ENCODE assay signal across 8 cellular contexts in the genomic region with DNA sequence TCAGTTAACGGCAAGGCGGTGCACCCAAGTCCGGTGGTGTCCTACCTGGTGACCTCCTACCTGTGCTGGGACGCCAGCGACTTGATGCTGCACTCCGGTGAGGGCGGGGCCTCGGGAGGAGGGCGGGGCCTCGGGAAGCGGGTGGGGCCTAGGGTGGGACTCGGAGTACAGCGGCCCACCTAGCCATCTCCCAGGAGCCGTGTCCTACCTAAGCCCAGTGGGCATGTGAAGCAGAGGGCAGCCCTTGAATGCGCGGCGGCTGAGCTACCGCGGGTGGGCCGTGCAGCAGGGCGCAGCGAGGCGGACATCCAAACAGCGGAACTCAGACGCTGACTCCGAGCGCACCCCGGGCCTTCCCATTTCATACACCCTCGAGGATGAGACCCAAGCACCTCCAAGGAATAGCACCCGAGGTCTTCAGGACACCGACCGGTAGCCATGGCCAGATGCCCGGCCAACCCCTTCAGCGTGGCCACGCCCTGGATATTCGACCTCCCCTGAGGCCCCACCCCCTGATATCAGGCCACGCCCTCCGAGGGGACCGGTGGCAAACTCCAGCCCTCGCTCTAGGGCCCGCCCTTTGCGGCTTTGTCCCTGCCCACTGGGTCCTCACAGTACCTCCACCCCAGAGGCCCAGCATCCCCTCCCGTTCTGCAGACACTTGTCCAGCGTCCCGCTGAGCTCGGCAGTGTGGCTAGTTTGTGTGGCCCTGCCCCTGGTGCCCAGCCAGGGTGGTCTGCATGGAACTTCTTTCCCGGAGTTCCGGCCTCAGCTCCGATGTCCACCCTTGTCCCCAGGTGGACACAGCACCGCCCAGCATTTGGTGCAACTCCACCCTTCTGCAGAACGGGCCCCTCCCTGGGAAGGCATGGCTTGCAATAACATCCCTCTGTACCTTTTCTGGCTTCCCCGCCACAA. TPM values are rescaled to one million over a fixed set of nuclear protein-coding genes. Genes with fewer than 3 reads are reported as not detected.
DNase-seq lines count a peak whose midpoint lies in the region; ATAC-seq, FAIRE-seq and TF ChIP-seq lines count a peak whose summit lies in the region.

No MANE protein-coding gene starts in this region.

- H2AFZ ChIP-seq in H1 (ENCODE audit: low read length) (peak overlapping the region; percentile 81; the same call in 1 of the 2 replicates), neural progenitor cell (replicated peaks) (peak overlapping the region; percentile 99)

- H3K18ac ChIP-seq in H1 (ENCODE audit: extremely low read depth, low read length), result peak overlapping the region; percentile 87

- TF ChIP-seq RAD21 in H1 (IDR thresholded peaks at IDR 0.05 in 1 of 2, conservative IDR thresholded peaks at IDR 0.05 in 1 of 2; ENCODE audit: low read depth in 2 of 2, low read length in 2 of 2), result no peak

- H4K91ac ChIP-seq in H1 (replicated peaks; ENCODE audit: insufficient read length, low read length), result no peak overlapping the region

- H2AK5ac ChIP-seq in H1 (ENCODE audit: low read depth, low read length), result no peak overlapping the region

- peak overlapping the region; percentile 95; the same call in 1 of the 2 replicates for H2BK15ac ChIP-seq in H1 (ENCODE audit: low read length)

- H3K79me1 ChIP-seq in H1 (ENCODE audit: low read depth, low read length), result no peaks in the 10 kb centered on the region

- peak overlapping the region; percentile 11; the same call in 1 of the 2 replicates for H2BK12ac ChIP-seq in H1 (ENCODE audit: low read depth, low read length)

- TF ChIP-seq CTCF in GM10248 (IDR thresholded peaks at IDR 0.05; ENCODE audit: control extremely low read depth, extremely low read depth, low read depth, missing control alignments) (no peak), GM20000 (IDR thresholded peaks at IDR 0.05; ENCODE audit: extremely low read depth, missing control alignments) (no peak), H1 (IDR thresholded peaks at IDR 0.05; ENCODE audit: control extremely low read depth in 1 of 3, insufficient read depth in 1 of 3, low read depth in 1 of 3, low read length in 3 of 3) (no peak), neural progenitor cell (IDR thresholded peaks at IDR 0.05) (no peak)

- H3K56ac ChIP-seq in H1 (replicated peaks; ENCODE audit: insufficient read length, low read depth, low read length), result peak overlapping the region; percentile 87

- CTCF ChIA-PET in GM10248 (lab: Yijun Ruan, JAX) (interaction anchor here (1.1 to 2.1 kb wide), 3 partner anchors 11 to 104 kb away, joined by 3 to 7 read pairs (median 5); no protein-coding TSS in a partner anchor), H1 (lab: Charles Lee; ENCODE audit: partially characterized antibody) (no interaction called here)

- H3K36me3 Mint-ChIP-seq in neural progenitor cell, result no peaks in the 10 kb centered on the region

- H4K5ac ChIP-seq in H1 (ENCODE audit: insufficient read length, low read depth, low read length), result peak overlapping the region; percentile 3

- H3K9me3 Mint-ChIP-seq in neural progenitor cell, result peaks cover 14% of the 10 kb centered on the region

- H3F3A ChIP-seq in neural progenitor cell (ENCODE audit: low read depth), result no peaks in the 10 kb centered on the region

- H4K20me1 ChIP-seq in H1 (replicated peaks in 1 of 2; ENCODE audit: control insufficient read depth in 1 of 2, insufficient read depth in 2 of 2, low read length in 2 of 2), result peaks cover 0 to 2% of the 10 kb centered on the region in 2 experiments
- no peaks in the 10 kb centered on the region for H4K20me1 ChIP-seq in neural progenitor cell (ENCODE audit: low read depth)

- H3K27ac ChIP-seq in H1 (ENCODE audit: low read depth, low read length), result no peak overlapping the region
- H3K27ac ChIP-seq in neural progenitor cell, result no peak overlapping the region

- peak overlapping the region; percentile 80 for H3K4me3 Mint-ChIP-seq in neural progenitor cell

- H3K9ac ChIP-seq in H1 (replicated peaks in 1 of 4; ENCODE audit: extremely low read depth in 1 of 4, low read depth in 3 of 4, low read length in 3 of 4) (peak overlapping the region in 2 of 4 experiments; percentile 56 to 66; a peak in 4 of 7 replicates), neural progenitor cell (no peak overlapping the region)

- H2BK20ac ChIP-seq in H1 (ENCODE audit: low read length), result 0 out of 2 replicates have a peak overlapping the region, but pooled peaks have one; percentile 80

- H3K9me3 ChIP-seq in H1 (ENCODE audit: insufficient read depth in 2 of 2, low read depth in 1 of 2, low read length in 1 of 2), result no peaks in the 10 kb centered on the region
- no peaks in the 10 kb centered on the region for H3K9me3 ChIP-seq in neural progenitor cell (ENCODE audit: low read depth)

- H3K4ac ChIP-seq in H1 (replicated peaks; ENCODE audit: insufficient read length, low read depth, low read length), result no peak overlapping the region

- peaks cover 17% of the 10 kb centered on the region for H3K23me2 ChIP-seq in H1 (ENCODE audit: low read depth, low read length)

- peak; percentile 7 for FAIRE-seq in H1 (lab: Jason Lieb, UNC)

- no peak overlapping the region for H4K8ac ChIP-seq in H1 (ENCODE audit: extremely low read depth, insufficient read depth, low read length)

- no peak for TF ChIP-seq EP300 in H1 (IDR thresholded peaks at IDR 0.05; ENCODE audit: borderline replicate concordance in 1 of 2, low read depth in 2 of 2, low read length in 2 of 2)

- peak; percentile 92 for DNase-seq in GM10248 (ENCODE audit: extremely low spot score)
- DNase-seq in GM20000 (ENCODE audit: low spot score), result peak; percentile 92
- DNase-seq in T-helper 22 cell (ENCODE audit: low read depth), result peak; percentile 12
- peak; percentile 65 to 99 for DNase-seq in H1 (ENCODE audit: low read depth in 1 of 2, low spot score in 2 of 2)
- DNase-seq in neural progenitor cell (ENCODE audit: low spot score), result peak; percentile 92
- DNase-seq in glomerular visceral epithelial cell (ENCODE audit: extremely low spot score), result no peak
- DNase-seq in HuH-7.5 (ENCODE audit: low spot score), result no peak

- H3K4me2 ChIP-seq in H1 (ENCODE audit: insufficient read depth in 1 of 2, low read depth in 2 of 2, low read length in 2 of 2) (peak overlapping the region; percentile 54 to 81), neural progenitor cell (peak overlapping the region; percentile 83)

- H2BK120ac ChIP-seq in H1 (replicated peaks; ENCODE audit: low read depth, low read length), result no peak overlapping the region

- POLR2A ChIA-PET in GM10248 (lab: Yijun Ruan, JAX), result interaction anchor here (1.5 to 2.4 kb wide), 4 partner anchors 14 to 26 kb away, joined by 3 to 13 read pairs (median 8); no protein-coding TSS in a partner anchor
- POLR2A ChIA-PET in H1 (lab: Charles Lee; ENCODE audit: partially characterized antibody), result interaction anchor here (1.6 to 14.4 kb wide), 2 partner anchors 12 to 20 kb away, joined by 6 to 275 read pairs; no protein-coding TSS in a partner anchor

- peaks cover 9 to 37% (median 33%) of the 10 kb centered on the region in 4 experiments for H3K27me3 ChIP-seq in H1 (replicated peaks in 1 of 4; ENCODE audit: control insufficient read depth in 3 of 4, extremely low read depth in 1 of 4, insufficient read depth in 3 of 4, low read length in 3 of 4)
- peaks cover 89% of the 10 kb centered on the region for H3K27me3 ChIP-seq in neural progenitor cell

- H2BK5ac ChIP-seq in H1 (ENCODE audit: low read depth, low read length), result peak overlapping the region; percentile 61; the same call in 1 of the 2 replicates

- H3K14ac ChIP-seq in H1 (ENCODE audit: insufficient read length), result no peak overlapping the region

- H3K23ac ChIP-seq in H1 (ENCODE audit: insufficient read length), result no peak overlapping the region

- H3K4me1 ChIP-seq in H1 (replicated peaks in 1 of 4; ENCODE audit: control insufficient read depth in 3 of 4, insufficient read depth in 4 of 4, low read length in 3 of 4) (peaks cover 5 to 26% (median 20%) of the 10 kb centered on the region in 4 experiments), neural progenitor cell (no peaks in the 10 kb centered on the region)

- H3K36me3 ChIP-seq in H1 (ENCODE audit: control insufficient read depth in 2 of 4, insufficient read depth in 4 of 4, low read length in 3 of 4) (no peaks in the 10 kb centered on the region), neural progenitor cell (no peaks in the 10 kb centered on the region)

- TF ChIP-seq POLR2A in H1 (IDR thresholded peaks at IDR 0.05; ENCODE audit: control extremely low read depth in 1 of 2, low read depth in 2 of 2, low read length in 2 of 2), result peak in 1 of 2 experiments; percentile 78; a peak in 2 of 3 replicates

- H3K4me1 Mint-ChIP-seq in neural progenitor cell, result peaks cover 12% of the 10 kb centered on the region

- H3K27ac Mint-ChIP-seq in neural progenitor cell, result no peak overlapping the region

- WGBS in H1 (ENCODE audit: extremely low coverage in 1 of 2, insufficient coverage in 1 of 2, insufficient read length in 1 of 2, insufficient replicate concordance in 2 of 2, low coverage in 1 of 2, low lambda C conversion rate in 2 of 2, missing lambda C conversion rate in 1 of 2), 2 experiments, result 15% methylated on average over 36 of the region's 52 CpGs; no CpG with 5 or more reads in 1 of the 2 experiments

- ATAC-seq in HG03520 (IDR thresholded peaks at IDR 0.05; ENCODE audit: unreplicated experiment), result peak; percentile 42

- H3K27me3 Mint-ChIP-seq in neural progenitor cell (ENCODE audit: insufficient read depth, low read depth), result peaks cover 61% of the 10 kb centered on the region

- H3K79me2 ChIP-seq in H1 (ENCODE audit: control insufficient read depth in 1 of 2, insufficient read depth in 2 of 2, low read length in 2 of 2) (no peaks in the 10 kb centered on the region), neural progenitor cell (ENCODE audit: low read depth) (no peaks in the 10 kb centered on the region)

- H3K4me3 ChIP-seq in H1 (ENCODE audit: extremely low read depth in 1 of 4, insufficient read depth in 2 of 4, low read depth in 3 of 4, low read length in 4 of 4), result peak overlapping the region; percentile 48 to 84 (median 82)
- H3K4me3 ChIP-seq in neural progenitor cell, result peak overlapping the region; percentile 62

RNA-seq across cellular contexts. Expression of a gene that starts 5.4 kb away (rescaled TPM):
- total RNA-seq in H1 (2021; fragmentation: NEBNext Ultra II Directional; extraction: Animal tissue kit (Norgen Biotek cat#: 25700)), result 3.4 and 4.8 TPM in 2 replicates
- polyA plus RNA-seq in H1 (2011; rRNA removed), result 4.0 and 5.8 TPM in 2 replicates
- polyA plus RNA-seq in H1 (2011; cell fraction: cytosol; rRNA removed), result 4.8 TPM
- 7.1 TPM for polyA plus RNA-seq in H1 (2011; cell fraction: nucleus; rRNA removed)
- 5.2 to 6.7 TPM (median 5.7 TPM) in 4 replicates for polyA plus RNA-seq in H1 (2012, experiment 1 of 2)
- polyA plus RNA-seq in H1 (2012, experiment 2 of 2), result 4.1 TPM
- 6.2 TPM for polyA plus RNA-seq in H1 (2013, experiment 1 of 2)
- polyA plus RNA-seq in H1 (2013, experiment 2 of 2), result 5.8 TPM
- polyA minus RNA-seq in H1 (2011; rRNA and poly(A)+ RNA removed), result 0.63 and 1.4 TPM in 2 replicates
- polyA minus RNA-seq in H1 (2011; cell fraction: cytosol; rRNA and poly(A)+ RNA removed), result 1.3 TPM
- 2.9 TPM for polyA minus RNA-seq in H1 (2011; cell fraction: nucleus; rRNA and poly(A)+ RNA removed)
- total RNA-seq in neural progenitor cell (ENCODE audit: low replicate concordance), result not detected in 2 replicates

RNA-seq across cellular contexts. Expression of a gene that starts 15.2 kb away (rescaled TPM):
- not detected in 2 replicates for total RNA-seq in H1 (2021; fragmentation: NEBNext Ultra II Directional; extraction: Animal tissue kit (Norgen Biotek cat#: 25700))
- polyA plus RNA-seq in H1 (2011; rRNA removed), result not detected in 2 replicates
- polyA plus RNA-seq in H1 (2011; cell fraction: cytosol; rRNA removed), result 0.06 TPM
- polyA plus RNA-seq in H1 (2011; cell fraction: nucleus; rRNA removed), result 0.20 TPM
- polyA plus RNA-seq in H1 (2012, experiment 1 of 2), result not detected in 4 replicates
- not detected for polyA plus RNA-seq in H1 (2012, experiment 2 of 2)
- polyA plus RNA-seq in H1 (2013, experiment 1 of 2), result 0.04 TPM
- polyA plus RNA-seq in H1 (2013, experiment 2 of 2), result not detected
- not detected in 2 replicates for polyA minus RNA-seq in H1 (2011; rRNA and poly(A)+ RNA removed)
- polyA minus RNA-seq in H1 (2011; cell fraction: cytosol; rRNA and poly(A)+ RNA removed), result not detected
- not detected for polyA minus RNA-seq in H1 (2011; cell fraction: nucleus; rRNA and poly(A)+ RNA removed)
- not detected in 2 replicates for total RNA-seq in neural progenitor cell (ENCODE audit: low replicate concordance)

RNA-seq across cellular contexts. Expression of a gene that starts 28.0 kb away (rescaled TPM):
- total RNA-seq in H1 (2021; fragmentation: NEBNext Ultra II Directional; extraction: Animal tissue kit (Norgen Biotek cat#: 25700)), result not detected in 2 replicates
- not detected in 2 replicates for polyA plus RNA-seq in H1 (2011; rRNA removed)
- polyA plus RNA-seq in H1 (2011; cell fraction: cytosol; rRNA removed), result not detected
- polyA plus RNA-seq in H1 (2011; cell fraction: nucleus; rRNA removed), result not detected
- not detected in 4 replicates for polyA plus RNA-seq in H1 (2012, experiment 1 of 2)
- not detected for polyA plus RNA-seq in H1 (2012, experiment 2 of 2)
- not detected for polyA plus RNA-seq in H1 (2013, experiment 1 of 2)
- polyA plus RNA-seq in H1 (2013, experiment 2 of 2), result not detected
- not detected in 2 replicates for polyA minus RNA-seq in H1 (2011; rRNA and poly(A)+ RNA removed)
- polyA minus RNA-seq in H1 (2011; cell fraction: cytosol; rRNA and poly(A)+ RNA removed), result not detected
- not detected for polyA minus RNA-seq in H1 (2011; cell fraction: nucleus; rRNA and poly(A)+ RNA removed)
- not detected in 2 replicates for total RNA-seq in neural progenitor cell (ENCODE audit: low replicate concordance)

RNA-seq across cellular contexts. Expression of a gene that starts 36.5 kb away (rescaled TPM):
- total RNA-seq in H1 (2021; fragmentation: NEBNext Ultra II Directional; extraction: Animal tissue kit (Norgen Biotek cat#: 25700)), result not detected in 2 replicates
- polyA plus RNA-seq in H1 (2011; rRNA removed), result 0.08 and 0.25 TPM in 2 replicates
- 0.13 TPM for polyA plus RNA-seq in H1 (2011; cell fraction: cytosol; rRNA removed)
- polyA plus RNA-seq in H1 (2011; cell fraction: nucleus; rRNA removed), result 0.86 TPM
- 0.15 TPM in 1 of 4 replicates, not detected in the others for polyA plus RNA-seq in H1 (2012, experiment 1 of 2)
- not detected for polyA plus RNA-seq in H1 (2012, experiment 2 of 2)
- polyA plus RNA-seq in H1 (2013, experiment 1 of 2), result 0.04 TPM
- 0.06 TPM for polyA plus RNA-seq in H1 (2013, experiment 2 of 2)
- 0.61 and 0.69 TPM in 2 replicates for polyA minus RNA-seq in H1 (2011; rRNA and poly(A)+ RNA removed)
- not detected for polyA minus RNA-seq in H1 (2011; cell fraction: cytosol; rRNA and poly(A)+ RNA removed)
- polyA minus RNA-seq in H1 (2011; cell fraction: nucleus; rRNA and poly(A)+ RNA removed), result not detected
- total RNA-seq in neural progenitor cell (ENCODE audit: low replicate concordance), result not detected in 2 replicates

RNA-seq across cellular contexts. Expression of a gene that starts 47.9 kb away (rescaled TPM):
- total RNA-seq in H1 (2021; fragmentation: NEBNext Ultra II Directional; extraction: Animal tissue kit (Norgen Biotek cat#: 25700)), result not detected in 2 replicates
- polyA plus RNA-seq in H1 (2011; rRNA removed), result not detected in 2 replicates
- not detected for polyA plus RNA-seq in H1 (2011; cell fraction: cytosol; rRNA removed)
- polyA plus RNA-seq in H1 (2011; cell fraction: nucleus; rRNA removed), result not detected
- not detected in 4 replicates for polyA plus RNA-seq in H1 (2012, experiment 1 of 2)
- polyA plus RNA-seq in H1 (2012, experiment 2 of 2), result not detected
- not detected for polyA plus RNA-seq in H1 (2013, experiment 1 of 2)
- polyA plus RNA-seq in H1 (2013, experiment 2 of 2), result not detected
- not detected in 2 replicates for polyA minus RNA-seq in H1 (2011; rRNA and poly(A)+ RNA removed)
- polyA minus RNA-seq in H1 (2011; cell fraction: cytosol; rRNA and poly(A)+ RNA removed), result not detected
- not detected for polyA minus RNA-seq in H1 (2011; cell fraction: nucleus; rRNA and poly(A)+ RNA removed)
- total RNA-seq in neural progenitor cell (ENCODE audit: low replicate concordance), result not detected in 2 replicates

Comparison
In these comparisons a context has a peak if more than half of its experiments do, and no peak if none do; other contexts are left out.
1. DNase-seq: peak in GM10248 (single experiment), GM20000 (single experiment), T-helper 22 cell (single experiment), H1 (2 of 2) and neural progenitor cell (single experiment); none in glomerular visceral epithelial cell (single experiment) and HuH-7.5 (single experiment).